ENCODE assay signal across 8 cellular contexts in the genomic region with DNA sequence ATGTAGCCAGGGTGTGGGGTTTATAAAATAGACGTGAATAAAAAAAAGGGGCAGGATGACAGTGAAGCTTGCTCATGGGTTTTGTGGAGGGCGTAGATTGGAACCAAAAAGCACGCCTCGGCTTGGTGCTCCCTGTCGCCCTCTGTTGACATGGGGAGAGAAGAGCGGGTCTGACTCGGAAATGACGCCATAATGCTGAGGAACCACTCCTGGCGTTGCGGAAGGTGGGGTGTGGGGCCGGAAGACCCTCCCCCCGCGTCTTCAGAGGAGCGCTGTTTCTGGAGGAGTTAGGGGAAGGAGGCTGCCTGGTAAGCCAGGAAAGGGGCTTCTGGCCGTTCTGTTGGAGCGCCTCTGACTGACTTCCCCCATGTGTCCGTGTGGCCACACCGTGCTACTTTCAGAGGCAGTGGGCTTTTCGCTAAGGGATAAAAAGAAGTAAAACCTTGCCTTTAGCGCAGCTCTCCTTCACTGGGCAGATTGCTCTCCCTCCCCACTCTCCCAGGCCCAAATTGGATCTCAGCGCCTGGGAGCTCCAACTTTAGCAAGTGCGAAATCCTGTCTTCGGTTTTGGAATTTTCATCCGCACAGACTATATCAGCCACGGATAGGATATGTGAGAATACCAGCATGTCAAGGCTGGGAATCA.
DNase-seq lines count a peak whose midpoint lies in the region; ATAC-seq lines count a peak whose summit lies in the region.

No MANE protein-coding gene starts in this region.

- H3K27ac Mint-ChIP-seq in effector memory CD8-positive, alpha-beta T cell, result peak overlapping the region; percentile 83 to 94
- peak overlapping the region; percentile 91 for H3K27ac Mint-ChIP-seq in memory B cell

- H3K9me3 Mint-ChIP-seq in effector memory CD8-positive, alpha-beta T cell, result no peaks in the 10 kb centered on the region
- peaks cover 1% of the 10 kb centered on the region for H3K9me3 Mint-ChIP-seq in memory B cell

- H3K27me3 Mint-ChIP-seq in effector memory CD8-positive, alpha-beta T cell, result no peaks in the 10 kb centered on the region
- H3K27me3 Mint-ChIP-seq in memory B cell, result no peaks in the 10 kb centered on the region

- peak; percentile 91 for ATAC-seq in GM18867 (IDR thresholded peaks at IDR 0.05; ENCODE audit: unreplicated experiment)
- peak; percentile 89 for ATAC-seq in HG03103 (IDR thresholded peaks at IDR 0.05; ENCODE audit: low read depth, unreplicated experiment)
- ATAC-seq in effector memory CD8-positive, alpha-beta T cell (replicated peaks), result peak; percentile 99
- ATAC-seq in memory B cell (ENCODE audit: low read depth), result peak; percentile 98

- H3K36me3 Mint-ChIP-seq in effector memory CD8-positive, alpha-beta T cell (ENCODE audit: insufficient read depth), result peaks cover 4% of the 10 kb centered on the region
- H3K36me3 Mint-ChIP-seq in memory B cell, result peaks cover 20% of the 10 kb centered on the region

- peak overlapping the region; percentile 89 to 92 for H3K4me3 Mint-ChIP-seq in effector memory CD8-positive, alpha-beta T cell
- H3K4me3 Mint-ChIP-seq in memory B cell, result peak overlapping the region; percentile 89

- peaks cover 15 to 17% of the 10 kb centered on the region in 2 donors for H3K4me1 Mint-ChIP-seq in effector memory CD8-positive, alpha-beta T cell (ENCODE audit: low read depth in 2 of 2)
- peaks cover 20% of the 10 kb centered on the region for H3K4me1 Mint-ChIP-seq in memory B cell

- peak; percentile 90 for DNase-seq in AG08395 (ENCODE audit: low spot score)
- DNase-seq in NCI-H526 (lab: John Stamatoyannopoulos, UW), result peak; percentile 62 to 83
- peak; percentile 91 for DNase-seq in activated CD8-positive, alpha-beta memory T cell treated with anti-CD3 and anti-CD28 coated beads for 24 hours
- DNase-seq in effector memory CD8-positive, alpha-beta T cell, result peak; percentile 78 to 84 (median 80)
- peak; percentile 69 to 81 for DNase-seq in memory B cell (ENCODE audit: low spot score in 2 of 2)
- peak; percentile 59 to 77 (median 72) for DNase-seq in stimulated activated CD4-positive, alpha-beta T cell treated with anti-CD3 and anti-CD28 coated beads, TNF-alpha, amount 100 ng/mL, for 48 hours (ENCODE audit: low read depth in 3 of 3)

Comparison
In these comparisons a context has a peak if more than half of its experiments do, and no peak if none do; other contexts are left out.
1. Peak in every context shown above with its lines: DNase-seq and ATAC-seq.